Comparison of ENCODE assay signal across 16 cellular contexts in genomic region chr6:97443408-97444080, GRCh38.
DNase-seq lines count a peak whose midpoint lies in the region; ATAC-seq and TF ChIP-seq lines count a peak whose summit lies in the region.
"Had no signal": no experiment of that assay in that cellular context is flagged by ENCODE, and none has a peak within 500 bp of the region (broad histone marks: within the 10 kb centered on the region; RNA-seq: fewer than 3 reads in every experiment).

No MANE protein-coding gene starts in this region.

- H3K27me3 ChIP-seq in psoas muscle (ENCODE audit: insufficient read depth in 3 of 3, low read length in 2 of 3): no peaks in the 10 kb centered on the region
- H3K27me3 ChIP-seq: BLaER1 treated with 17β-estradiol and CSF1 and Interleukin-3, amounts not matched to agents 10 nM and 100 nM had no signal

- no peak for ATAC-seq in psoas muscle

- H3K4me1 ChIP-seq in psoas muscle: no peaks in the 10 kb centered on the region
- H3K4me1 ChIP-seq: BLaER1 treated with 17β-estradiol and CSF1 and Interleukin-3, amounts not matched to agents 10 nM and 100 nM had no signal

- no peaks in the 10 kb centered on the region for H3K36me3 ChIP-seq in psoas muscle (ENCODE audit: insufficient read depth in 1 of 2, low read depth in 1 of 2)
- H3K36me3 ChIP-seq: BLaER1 treated with 17β-estradiol and CSF1 and Interleukin-3, amounts not matched to agents 10 nM and 100 nM had no signal

- H3K27ac ChIP-seq in caudate nucleus (ENCODE audit: low read depth, low read length): peak overlapping the region; percentile 65
- no peak overlapping the region for H3K27ac ChIP-seq in psoas muscle
- H3K27ac ChIP-seq: 22Rv1; BLaER1 treated with 17β-estradiol and CSF1 and Interleukin-3, amounts not matched to agents 10 nM and 100 nM; HL-60 had no signal

- no peak for TF ChIP-seq CTCF in psoas muscle (IDR thresholded peaks at IDR 0.05)

- WGBS in psoas muscle, 3 donors: 71 to 77% (median 75%) methylated on average over 5 of the region's 5 CpGs

- DNase-seq in NCI-H82 (lab: John Stamatoyannopoulos, UW): peak; percentile 0
- DNase-seq in NCI-H82 treated with DMSO at 0.1 percent for 48 hours (lab: John Stamatoyannopoulos, UW; ENCODE audit: unreplicated experiment): no peak
- DNase-seq in caudate nucleus (lab: John Stamatoyannopoulos, UW): no peak
- peak; percentile 43 for DNase-seq in inferior parietal cortex (ENCODE audit: extremely low spot score)
- DNase-seq in DMS53 treated with DMSO at 0.1 percent for 48 hours (lab: John Stamatoyannopoulos, UW; ENCODE audit: unreplicated experiment): no peak
- no peak for DNase-seq in psoas muscle
- DNase-seq in activated T-cell treated with anti-CD3 and anti-CD28 coated beads, Interleukin-2, amount 50 U/mL, for 1 hour: no peak
- DNase-seq: CD4-positive, CD25-positive, alpha-beta regulatory T cell; DMS53; GOT3; HCEC 1CT; IMR-90; KBM-7 had no signal

- no peak overlapping the region for H3K4me3 ChIP-seq in psoas muscle
- H3K4me3 ChIP-seq: BLaER1 treated with 17β-estradiol and CSF1 and Interleukin-3, amounts not matched to agents 10 nM and 100 nM had no signal

- no peaks in the 10 kb centered on the region for H3K9me3 ChIP-seq in psoas muscle
- H3K9me3 ChIP-seq: BLaER1 treated with 17β-estradiol and CSF1 and Interleukin-3, amounts not matched to agents 10 nM and 100 nM had no signal

- intact Hi-C loops in psoas muscle (cut with DNase I): no loop called here

Comparison
In these comparisons a context has a peak if more than half of its experiments do, and no peak if none do; other contexts are left out.
1. DNase-seq: peak in NCI-H82 (single experiment) and inferior parietal cortex (single experiment); none in NCI-H82 treated with DMSO at 0.1 percent for 48 hours (single experiment), caudate nucleus (0 of 61), DMS53 treated with DMSO at 0.1 percent for 48 hours (single experiment), psoas muscle (0 of 2) and activated T-cell treated with anti-CD3 and anti-CD28 coated beads, Interleukin-2, amount 50 U/mL, for 1 hour (single experiment).